In genomic region chr2:121849236-121849635, GRCh38 we compare ENCODE assay signal across 8 cellular contexts.
"Had no signal": no experiment of that assay in that cellular context is flagged by ENCODE, and none has a peak within 500 bp of the region (broad histone marks: within the 10 kb centered on the region; RNA-seq: fewer than 3 reads in every experiment).

No MANE protein-coding gene starts in this region.

- H3K27ac Mint-ChIP-seq: GM23338, HFFc6, IgD-negative memory B cell had no signal

- H3K4me3 Mint-ChIP-seq: GM23338, HFFc6, IgD-negative memory B cell had no signal

- DNase-seq: H7, HFFc6 had no signal

- H3K4me3 ChIP-seq: GM23338, HAP-1 had no signal

- ATAC-seq: GM23338, HCT116, HepG2 had no signal

- H3K9me3 Mint-ChIP-seq: GM23338, HFFc6 had no signal

- H3K27ac ChIP-seq: HL-60 had no signal

- H3K4me1 Mint-ChIP-seq: GM23338, IgD-negative memory B cell had no signal

- H3K36me3 Mint-ChIP-seq: IgD-negative memory B cell had no signal

- H3K4me1 ChIP-seq: HAP-1 had no signal

- H3K9me3 ChIP-seq: HAP-1 had no signal

- H3K36me3 ChIP-seq: HAP-1 had no signal
